In the genomic region with DNA sequence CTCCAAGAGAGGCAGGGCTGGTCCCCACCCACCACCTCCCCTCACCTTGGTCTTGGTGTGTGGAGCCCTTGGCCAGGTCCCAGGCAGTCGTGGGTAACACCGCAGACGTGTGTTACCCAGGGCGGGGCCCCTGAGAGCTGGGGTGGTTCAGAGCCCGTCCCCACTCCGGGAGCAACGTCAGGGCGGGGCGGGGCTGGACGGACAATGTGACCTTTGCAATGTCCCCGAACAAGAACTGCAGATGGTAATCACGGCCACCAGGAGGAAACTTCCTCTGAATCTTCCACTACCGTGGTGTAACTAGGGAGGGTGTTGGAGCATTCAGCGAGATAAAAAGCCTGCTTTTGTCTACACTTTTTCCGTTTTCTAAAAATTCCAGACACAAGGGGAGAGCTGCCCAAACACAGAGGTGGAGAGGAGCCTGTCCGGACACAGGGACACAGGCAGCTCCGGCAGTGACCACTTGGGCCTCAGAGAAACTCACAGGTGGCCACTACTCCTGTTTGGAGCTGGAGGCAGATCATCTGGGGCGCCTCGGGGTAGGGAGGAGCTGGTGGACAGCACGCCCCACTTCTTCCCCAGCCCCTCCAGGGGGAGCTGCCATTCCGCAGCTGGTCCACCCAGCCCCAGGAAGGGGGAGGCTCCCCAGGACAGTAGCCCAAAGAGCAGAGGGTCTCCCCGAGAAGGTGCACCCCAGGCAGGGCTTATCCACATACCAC, we compare ENCODE assay signal across 8 cellular contexts. TPM values are rescaled to one million over a fixed set of nuclear protein-coding genes. Genes with fewer than 3 reads are reported as not detected.
DNase-seq lines count a peak whose midpoint lies in the region; ATAC-seq and TF ChIP-seq lines count a peak whose summit lies in the region.

No MANE protein-coding gene starts in this region.

- H3K4me3 Mint-ChIP-seq in naive B cell, result no peak overlapping the region

- ATAC-seq in naive B cell (ENCODE audit: low read depth in 2 of 2) (peak; percentile 78 to 79), GM18909 (IDR thresholded peaks at IDR 0.05; ENCODE audit: poor library complexity, unreplicated experiment) (no peak)

- DNase-seq in DMS53 treated with DMSO at 0.1 percent for 48 hours (lab: John Stamatoyannopoulos, UW; ENCODE audit: unreplicated experiment) (peak; percentile 72), fibroblast of pulmonary artery (ENCODE audit: low read depth) (peak; percentile 56), naive B cell (peak; percentile 25), middle frontal gyrus (ENCODE audit: extremely low spot score, low spot score) (no peak)
- peak; percentile 21 for DNase-seq in activated CD4-positive, alpha-beta T cell treated with anti-CD3 and anti-CD28 coated beads, Interleukin-2, amount 50 U/mL, for 1 hour
- DNase-seq in activated CD4-positive, CD25-positive, alpha-beta regulatory T cell treated with anti-CD3 and anti-CD28 coated beads, Interleukin-2, amount 50 U/mL, for 72 hours, result no peak

- TF ChIP-seq CTCF in fibroblast of pulmonary artery (IDR thresholded peaks at IDR 0.05; ENCODE audit: low read length, missing control alignments), result peak; percentile 32

- no peak overlapping the region for H3K4me3 ChIP-seq in fibroblast of pulmonary artery (replicated peaks; ENCODE audit: low read depth, low read length)

- H3K27me3 Mint-ChIP-seq in naive B cell, result peaks cover 0 to 19% (median 5%) of the 10 kb centered on the region in 3 donors

- TF ChIP-seq EP300 in Ishikawa (IDR thresholded peaks at IDR 0.05; ENCODE audit: borderline replicate concordance), result no peak

- H3K27ac Mint-ChIP-seq in naive B cell, result no peak overlapping the region

- H3K9me3 Mint-ChIP-seq in naive B cell, result no peaks in the 10 kb centered on the region

- peak; percentile 43; the same call in 1 of the 2 replicates for TF ChIP-seq RAD21 in Ishikawa (IDR thresholded peaks at IDR 0.05; ENCODE audit: low read depth)

- H3K4me1 Mint-ChIP-seq in naive B cell, result peaks cover 11 to 13% (median 11%) of the 10 kb centered on the region in 3 donors

- H3K36me3 Mint-ChIP-seq in naive B cell, result no peaks in the 10 kb centered on the region

TF ChIP-seq in Ishikawa, 13 proteins besides CTCF, POLR2A, EP300 and RAD21:
- no peak for TF ChIP-seq EGR1 (IDR thresholded peaks at IDR 0.05)
- no peak for TF ChIP-seq TEAD4 (IDR thresholded peaks at IDR 0.05)
- no peak for TF ChIP-seq FOXM1 (IDR thresholded peaks at IDR 0.05; ENCODE audit: borderline replicate concordance, low read depth)
- TF ChIP-seq TCF12 (IDR thresholded peaks at IDR 0.05; ENCODE audit: low read depth), result no peak
- no peak for TF ChIP-seq REST (IDR thresholded peaks at IDR 0.05; ENCODE audit: low read depth)
- no peak for TF ChIP-seq CEBPB (IDR thresholded peaks at IDR 0.05)
- TF ChIP-seq ZBTB7A (IDR thresholded peaks at IDR 0.05; ENCODE audit: low read depth), result 0 out of 2 replicates have a peak, but pooled peaks have one; percentile 5
- TF ChIP-seq CREB1 (IDR thresholded peaks at IDR 0.05; ENCODE audit: low read depth), result no peak

RNA-seq across cellular contexts. Expression of gene SLC38A10, which starts 14.2 kb away (rescaled TPM):
- 10 to 100 TPM; 44.0 to 82.0 (median 51.0) TPM for polyA plus RNA-seq in naive B cell (ENCODE audit: low read depth in 6 of 6)

Comparison
In these comparisons a context has a peak if more than half of its experiments do, and no peak if none do; other contexts are left out.
1. DNase-seq: peak in DMS53 treated with DMSO at 0.1 percent for 48 hours (single experiment), activated CD4-positive, alpha-beta T cell treated with anti-CD3 and anti-CD28 coated beads, Interleukin-2, amount 50 U/mL, for 1 hour (single experiment), fibroblast of pulmonary artery (single experiment) and naive B cell (single experiment); none in middle frontal gyrus (single experiment) and activated CD4-positive, CD25-positive, alpha-beta regulatory T cell treated with anti-CD3 and anti-CD28 coated beads, Interleukin-2, amount 50 U/mL, for 72 hours (single experiment).